1 cellular context compared by ENCODE assay signal in the genomic region with DNA sequence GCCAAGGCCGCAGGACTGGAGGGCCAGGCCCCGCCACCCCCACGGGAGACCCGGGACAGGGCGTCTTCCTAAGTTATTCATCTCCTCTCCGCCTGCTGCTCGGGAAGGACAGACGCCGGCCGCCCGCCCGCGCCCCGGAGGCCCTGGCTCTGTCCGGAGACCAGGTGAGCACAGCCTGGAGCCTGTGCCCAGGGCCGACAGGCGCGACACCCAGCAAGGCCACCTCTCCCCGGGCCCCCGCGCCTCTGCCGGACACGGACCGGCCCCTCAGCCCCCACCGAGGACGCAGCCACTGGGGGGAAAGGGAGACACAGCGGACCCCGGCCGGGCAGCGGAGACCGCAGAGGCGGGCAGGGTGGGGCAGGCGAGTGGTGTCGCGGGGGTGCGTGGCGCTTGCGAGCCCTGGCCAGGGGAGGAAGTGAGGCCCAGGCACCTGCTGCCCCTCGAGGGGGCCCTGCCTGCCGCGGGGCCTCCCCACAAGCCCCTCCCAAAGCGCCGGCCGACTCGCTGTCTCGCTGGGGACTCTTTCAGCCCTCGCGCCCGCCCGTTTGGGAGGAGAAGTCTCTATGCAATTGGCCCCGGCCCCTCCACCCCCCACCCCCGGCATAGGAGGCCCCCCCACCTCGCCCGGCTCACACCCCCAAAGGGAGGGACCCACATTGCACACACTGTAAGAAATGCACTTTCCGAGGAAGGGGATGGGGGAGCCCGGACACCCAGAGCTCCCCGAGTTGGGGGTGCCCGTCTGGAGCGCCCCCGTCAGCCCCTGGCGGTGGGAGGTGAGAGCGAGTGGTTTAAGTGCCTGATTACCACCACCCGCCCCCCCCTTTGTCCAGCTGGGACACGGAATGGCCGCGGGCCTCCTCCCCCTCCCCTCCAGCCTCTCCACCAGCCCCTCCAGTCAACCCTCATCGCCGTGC.
TF ChIP-seq lines count a peak whose summit lies in the region.

No MANE protein-coding gene starts in this region.

TF ChIP-seq in GM12878, 131 proteins besides CTCF, POLR2A, EP300 and RAD21:
- TF ChIP-seq, protein P1, sequence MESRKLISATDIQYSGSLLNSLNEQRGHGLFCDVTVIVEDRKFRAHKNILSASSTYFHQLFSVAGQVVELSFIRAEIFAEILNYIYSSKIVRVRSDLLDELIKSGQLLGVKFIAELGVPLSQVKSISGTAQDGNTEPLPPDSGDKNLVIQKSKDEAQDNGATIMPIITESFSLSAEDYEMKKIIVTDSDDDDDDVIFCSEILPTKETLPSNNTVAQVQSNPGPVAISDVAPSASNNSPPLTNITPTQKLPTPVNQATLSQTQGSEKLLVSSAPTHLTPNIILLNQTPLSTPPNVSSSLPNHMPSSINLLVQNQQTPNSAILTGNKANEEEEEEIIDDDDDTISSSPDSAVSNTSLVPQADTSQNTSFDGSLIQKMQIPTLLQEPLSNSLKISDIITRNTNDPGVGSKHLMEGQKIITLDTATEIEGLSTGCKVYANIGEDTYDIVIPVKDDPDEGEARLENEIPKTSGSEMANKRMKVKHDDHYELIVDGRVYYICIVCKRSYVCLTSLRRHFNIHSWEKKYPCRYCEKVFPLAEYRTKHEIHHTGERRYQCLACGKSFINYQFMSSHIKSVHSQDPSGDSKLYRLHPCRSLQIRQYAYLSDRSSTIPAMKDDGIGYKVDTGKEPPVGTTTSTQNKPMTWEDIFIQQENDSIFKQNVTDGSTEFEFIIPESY (IDR thresholded peaks at IDR 0.05), result no peak
- no peak for TF ChIP-seq CREB1 (IDR thresholded peaks at IDR 0.05; ENCODE audit: low read depth)
- TF ChIP-seq NFIC (IDR thresholded peaks at IDR 0.05; ENCODE audit: low read depth, low read length), result no peak
- no peak for TF ChIP-seq SMARCA5 (IDR thresholded peaks at IDR 0.05)
- no peak for TF ChIP-seq CHD2 (IDR thresholded peaks at IDR 0.05; ENCODE audit: borderline replicate concordance, low read depth, low read length)
- TF ChIP-seq WRNIP1 (IDR thresholded peaks at IDR 0.05; ENCODE audit: borderline replicate concordance, low read depth, low read length), result no peak
- TF ChIP-seq HDAC6 (IDR thresholded peaks at IDR 0.05; ENCODE audit: unreplicated experiment), result no peak
- TF ChIP-seq POLR2AphosphoS5 (IDR thresholded peaks at IDR 0.05; ENCODE audit: low read length), result no peak
- no peak for TF ChIP-seq BRCA1 (IDR thresholded peaks at IDR 0.05; ENCODE audit: low read depth, low read length)
- TF ChIP-seq IRF4 (IDR thresholded peaks at IDR 0.05; ENCODE audit: low read depth, low read length), result no peak
- TF ChIP-seq KAT2A (conservative IDR thresholded peaks at IDR 0.05; ENCODE audit: control insufficient read depth, low read depth, low read length), result no peak
- TF ChIP-seq KDM1A (IDR thresholded peaks at IDR 0.05; ENCODE audit: borderline replicate concordance), result no peak
- no peak for TF ChIP-seq MTA3 (IDR thresholded peaks at IDR 0.05; ENCODE audit: borderline replicate concordance, low read length)
- no peak for TF ChIP-seq ESRRA (IDR thresholded peaks at IDR 0.05; ENCODE audit: low read length)
- TF ChIP-seq EZH2 (IDR thresholded peaks at IDR 0.05; ENCODE audit: borderline replicate concordance, control insufficient read depth, low read depth, low read length), result no peak
- TF ChIP-seq, protein P2, sequence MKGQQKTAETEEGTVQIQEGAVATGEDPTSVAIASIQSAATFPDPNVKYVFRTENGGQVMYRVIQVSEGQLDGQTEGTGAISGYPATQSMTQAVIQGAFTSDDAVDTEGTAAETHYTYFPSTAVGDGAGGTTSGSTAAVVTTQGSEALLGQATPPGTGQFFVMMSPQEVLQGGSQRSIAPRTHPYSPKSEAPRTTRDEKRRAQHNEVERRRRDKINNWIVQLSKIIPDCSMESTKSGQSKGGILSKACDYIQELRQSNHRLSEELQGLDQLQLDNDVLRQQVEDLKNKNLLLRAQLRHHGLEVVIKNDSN (IDR thresholded peaks at IDR 0.05; ENCODE audit: borderline replicate concordance, extremely low read length, insufficient read depth, low read depth, low read length), result no peak
- TF ChIP-seq SMAD1 (IDR thresholded peaks at IDR 0.05; ENCODE audit: low read depth, partially characterized antibody), result no peak
